In the genomic region with DNA sequence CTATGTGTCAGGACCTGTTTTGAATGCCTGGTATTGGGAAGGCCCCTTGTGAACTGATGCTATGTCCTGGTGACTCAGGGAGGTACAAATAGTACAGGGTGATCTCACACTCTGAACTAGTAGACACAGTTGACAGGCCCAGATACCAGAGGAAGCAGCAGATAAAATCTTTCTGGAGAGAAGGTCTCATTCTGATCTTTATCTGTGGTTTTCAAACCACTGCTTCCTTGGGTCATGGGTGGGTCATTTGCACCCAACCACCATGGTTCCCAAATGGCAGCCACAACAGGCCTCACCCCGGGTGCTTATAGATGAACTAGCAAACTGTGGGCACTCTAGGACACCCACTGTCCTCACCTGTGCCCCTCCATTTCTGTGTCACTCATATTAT, we compare ENCODE assay signal across 8 cellular contexts. TPM values are rescaled to one million over a fixed set of nuclear protein-coding genes. Genes with fewer than 3 reads are reported as not detected.
A peak's percentile ranks its signal among the peaks of the same experiment; 100 is the strongest.
DNase-seq lines count a peak whose midpoint lies in the region; ATAC-seq, FAIRE-seq and TF ChIP-seq lines count a peak whose summit lies in the region.

No MANE protein-coding gene starts in this region.

- DNase-seq in BJ (ENCODE audit: low read depth): peak; percentile 24
- no peak for DNase-seq in RWPE2 (ENCODE audit: low spot score)
- peak; percentile 14 for DNase-seq in fibroblast of the aortic adventitia (ENCODE audit: low read depth)
- DNase-seq in erythroblast (lab: John Stamatoyannopoulos, UW): no peak
- DNase-seq in NCI-H1417 treated with DMSO at 0.1 percent for 48 hours (lab: John Stamatoyannopoulos, UW): no peak
- no peak for DNase-seq in HTR-8/SVneo (ENCODE audit: insufficient read length, low spot score)

- H3K4me3 ChIP-seq in BJ (ENCODE audit: low read depth, low read length): no peak overlapping the region
- no peak overlapping the region for H3K4me3 ChIP-seq in RWPE2 (ENCODE audit: severe bottlenecking)
- no peak overlapping the region for H3K4me3 ChIP-seq in fibroblast of the aortic adventitia (ENCODE audit: low read depth, low read length)

- peak overlapping the region; percentile 13 for H3K27ac ChIP-seq in RWPE2 (ENCODE audit: poor library complexity, severe bottlenecking)

- no peak for FAIRE-seq in HTR-8/SVneo (lab: Jason Lieb, UNC)

- H3K9me3 ChIP-seq in RWPE2 (ENCODE audit: severe bottlenecking): no peaks in the 10 kb centered on the region

- TF ChIP-seq CTCF in BJ (IDR thresholded peaks at IDR 0.05; ENCODE audit: insufficient read depth, low read depth, low read length) (no peak), RWPE2 (IDR thresholded peaks at IDR 0.05; ENCODE audit: poor library complexity, severe bottlenecking) (no peak), fibroblast of the aortic adventitia (IDR thresholded peaks at IDR 0.05; ENCODE audit: insufficient read depth, low read length) (no peak)

- peaks cover 6% of the 10 kb centered on the region for H3K27me3 ChIP-seq in BJ (ENCODE audit: control insufficient read depth, insufficient read depth, low read length)
- H3K27me3 ChIP-seq in RWPE2 (ENCODE audit: insufficient read depth, poor library complexity, severe bottlenecking): no peaks in the 10 kb centered on the region

- H3K36me3 ChIP-seq in BJ (ENCODE audit: control insufficient read depth, insufficient read depth, low read length) (no peaks in the 10 kb centered on the region), RWPE2 (ENCODE audit: low read depth) (no peaks in the 10 kb centered on the region; the same call in 1 of the 2 replicates)

- POLR2A ChIA-PET in BJ (lab: Charles Lee): no interaction called here

- CTCF ChIA-PET in BJ (lab: Yijun Ruan, JAX): interaction anchor here (0.7 kb wide), 1 partner anchor 32 kb away, joined by 3 read pairs; no protein-coding TSS in a partner anchor

- H3K4me1 ChIP-seq in RWPE2 (ENCODE audit: insufficient read depth, poor library complexity, severe bottlenecking): peaks cover 19% of the 10 kb centered on the region

- peak; percentile 41 for ATAC-seq in GM18858 (IDR thresholded peaks at IDR 0.05; ENCODE audit: unreplicated experiment)
- peak; percentile 63 for ATAC-seq in RWPE2 (ENCODE audit: low read depth)
- no peak for ATAC-seq in HG03196 (IDR thresholded peaks at IDR 0.05; ENCODE audit: unreplicated experiment)

- TF ChIP-seq POLR2A in erythroblast (IDR thresholded peaks at IDR 0.05; ENCODE audit: low read length): no peak

RNA-seq across cellular contexts. Expression of a gene that starts 43.4 kb away (rescaled TPM):
- polyA plus RNA-seq in BJ (2011; rRNA removed): 7.9 and 11.2 TPM in 2 replicates
- polyA minus RNA-seq in BJ (2011; rRNA and poly(A)+ RNA removed): 6.4 and 10.0 TPM in 2 replicates
- 5.2 and 9.1 TPM in 2 replicates for total RNA-seq in fibroblast of the aortic adventitia (ENCODE audit: low replicate concordance)

Comparison
In these comparisons a context has a peak if more than half of its experiments do, and no peak if none do; other contexts are left out.
1. DNase-seq: peak in BJ (single experiment) and fibroblast of the aortic adventitia (single experiment); none in RWPE2 (single experiment), erythroblast (0 of 2), NCI-H1417 treated with DMSO at 0.1 percent for 48 hours (single experiment) and HTR-8/SVneo (single experiment).